Comparison of ENCODE assay signal across 1 cellular context in genomic region chr6:10404107-10404798, GRCh38.
TF ChIP-seq lines count a peak whose summit lies in the region.

No MANE protein-coding gene starts in this region.

TF ChIP-seq in K562, 482 proteins besides CTCF, POLR2A, EP300 and RAD21 (continued from another document and continues in another):
- TF ChIP-seq UBTF (IDR thresholded peaks at IDR 0.05; ENCODE audit: borderline replicate concordance in 1 of 2, low read depth in 2 of 2, low read length in 2 of 2): peak in 1 of 2 experiments; percentile 25; a peak in 1 of 4 replicates
- TF ChIP-seq ZNF445 (CRISPR knock-in tag; IDR thresholded peaks at IDR 0.05; ENCODE audit: low read depth): peak; percentile 73; the same call in 1 of the 2 replicates
- TF ChIP-seq ZFP36 (IDR thresholded peaks at IDR 0.05; ENCODE audit: low read depth, low read length, partially characterized antibody): peak; percentile 3
- peak; percentile 96 for TF ChIP-seq NR4A1 (CRISPR knock-in tag; IDR thresholded peaks at IDR 0.05)
- TF ChIP-seq NR4A1 (tag; IDR thresholded peaks at IDR 0.05): peak; percentile 94
- TF ChIP-seq SUPT5H (IDR thresholded peaks at IDR 0.05): peak; percentile 93
- TF ChIP-seq DMBX1 (CRISPR knock-in tag; IDR thresholded peaks at IDR 0.05; ENCODE audit: borderline replicate concordance): peak; percentile 96
- peak; percentile 98; the same call in 1 of the 2 replicates for TF ChIP-seq ZFX (CRISPR knock-in tag; IDR thresholded peaks at IDR 0.05)
- TF ChIP-seq BACH1 (tag; IDR thresholded peaks at IDR 0.05): peak; percentile 38; the same call in 1 of the 2 replicates
- peak; percentile 1 for TF ChIP-seq POU5F1 (IDR thresholded peaks at IDR 0.05; ENCODE audit: borderline replicate concordance, low read depth, low read length, partially characterized antibody)
- 0 out of 2 replicates have a peak, but pooled peaks have one; percentile 12 for TF ChIP-seq CBFA2T3 (IDR thresholded peaks at IDR 0.05)
- no peak for TF ChIP-seq ZNF77 (CRISPR knock-in tag; IDR thresholded peaks at IDR 0.05)
- peak; percentile 72 for TF ChIP-seq PTRF (tag; IDR thresholded peaks at IDR 0.05)
- peak; percentile 12 to 45; a peak in 1 of 4 replicates for TF ChIP-seq TBL1XR1 (IDR thresholded peaks at IDR 0.05; ENCODE audit: low read length in 2 of 2)
- no peak for TF ChIP-seq FOXM1 (IDR thresholded peaks at IDR 0.05; ENCODE audit: low read depth)
- TF ChIP-seq FOXM1 (CRISPR knock-in tag; IDR thresholded peaks at IDR 0.05; ENCODE audit: low read depth): peak; percentile 60; the same call in 1 of the 2 replicates
- TF ChIP-seq VEZF1 (CRISPR knock-in tag; IDR thresholded peaks at IDR 0.05): peak; percentile 97
- peak; percentile 90 for TF ChIP-seq EHMT2 (IDR thresholded peaks at IDR 0.05)
- peak; percentile 80 for TF ChIP-seq ETV1 (tag; conservative IDR thresholded peaks at IDR 0.05; ENCODE audit: low read depth)
- TF ChIP-seq RUNX1 (IDR thresholded peaks at IDR 0.05; ENCODE audit: low read depth): 0 out of 2 replicates have a peak, but pooled peaks have one; percentile 51
- no peak for TF ChIP-seq ZNF23 (CRISPR knock-in tag; IDR thresholded peaks at IDR 0.05)
- TF ChIP-seq TAF9B (IDR thresholded peaks at IDR 0.05; ENCODE audit: partially characterized antibody): peak; percentile 88
- peak in 1 of 2 experiments; percentile 61; a peak in 2 of 4 replicates for TF ChIP-seq TRIM24 (IDR thresholded peaks at IDR 0.05)
- 0 out of 2 replicates have a peak, but pooled peaks have one; percentile 55 for TF ChIP-seq NR2F6 (CRISPR knock-in tag; IDR thresholded peaks at IDR 0.05)
- peak; percentile 97 for TF ChIP-seq L3MBTL2 (IDR thresholded peaks at IDR 0.05)
- TF ChIP-seq MBD2 (IDR thresholded peaks at IDR 0.05; ENCODE audit: borderline replicate concordance, low read depth): peak; percentile 69; the same call in 1 of the 2 replicates
- TF ChIP-seq ZNF639 (CRISPR knock-in tag; conservative IDR thresholded peaks at IDR 0.05 in 1 of 2, IDR thresholded peaks at IDR 0.05 in 1 of 2): peak in 1 of 2 experiments; percentile 97; a peak in 2 of 4 replicates
- no peak for TF ChIP-seq ATF2 (CRISPR knock-in tag; IDR thresholded peaks at IDR 0.05)
- TF ChIP-seq CXXC5 (CRISPR knock-in tag; IDR thresholded peaks at IDR 0.05): peak; percentile 92
- TF ChIP-seq ZNF140 (CRISPR knock-in tag; IDR thresholded peaks at IDR 0.05): peak; percentile 41; the same call in 1 of the 2 replicates
- 0 out of 2 replicates have a peak, but pooled peaks have one; percentile 8 for TF ChIP-seq KAT7 (CRISPR knock-in tag; IDR thresholded peaks at IDR 0.05; ENCODE audit: borderline replicate concordance)
- peak; percentile 67 for TF ChIP-seq ATF7 (IDR thresholded peaks at IDR 0.05)
- no peak; the same call in 1 of the 2 replicates for TF ChIP-seq ZBTB33 (CRISPR knock-in tag; IDR thresholded peaks at IDR 0.05)
- no peak for TF ChIP-seq MYNN (IDR thresholded peaks at IDR 0.05)
- no peak for TF ChIP-seq MYNN (CRISPR knock-in tag; IDR thresholded peaks at IDR 0.05)
- peak; percentile 41; the same call in 1 of the 2 replicates for TF ChIP-seq ARID4B (CRISPR knock-in tag; IDR thresholded peaks at IDR 0.05)
- TF ChIP-seq ZNF263 (CRISPR knock-in tag; IDR thresholded peaks at IDR 0.05; ENCODE audit: borderline replicate concordance): peak; percentile 83
- TF ChIP-seq NEUROD1 (IDR thresholded peaks at IDR 0.05; ENCODE audit: borderline replicate concordance, low read depth, low read length, partially characterized antibody): peak; percentile 51
- TF ChIP-seq ZNF395 (CRISPR knock-in tag; IDR thresholded peaks at IDR 0.05): peak; percentile 97
- TF ChIP-seq PHB (CRISPR knock-in tag; IDR thresholded peaks at IDR 0.05): 0 out of 2 replicates have a peak, but pooled peaks have one; percentile 46
- TF ChIP-seq HIVEP1 (CRISPR knock-in tag; IDR thresholded peaks at IDR 0.05): peak; percentile 81; the same call in 1 of the 2 replicates
- no peak for TF ChIP-seq ZFP91 (CRISPR knock-in tag; IDR thresholded peaks at IDR 0.05)
- 0 out of 2 replicates have a peak, but pooled peaks have one; percentile 15 for TF ChIP-seq MAFK (IDR thresholded peaks at IDR 0.05; ENCODE audit: low read length)
